In genomic region chr5:177378884-177379883, GRCh38 we compare ENCODE assay signal across 8 cellular contexts. TPM values are rescaled to one million over a fixed set of nuclear protein-coding genes. Genes with fewer than 3 reads are reported as not detected.
DNase-seq lines count a peak whose midpoint lies in the region; ATAC-seq and TF ChIP-seq lines count a peak whose summit lies in the region.

No MANE protein-coding gene starts in this region.

- POLR2A ChIA-PET in activated CD4-positive, alpha-beta T cell treated with anti-CD3 and anti-CD28 coated beads, Interleukin-2, amount 10 ng/mL, durations not matched to agents 7 days and 5 days (lab: Charles Lee), result interaction anchor here (0.6 kb wide), 1 partner anchor 25 kb away, joined by 3 read pairs; no protein-coding TSS in a partner anchor

- no peak overlapping the region for H3K4me3 Mint-ChIP-seq in activated CD4-positive, alpha-beta T cell treated with anti-CD3 and anti-CD28 coated beads, Interleukin-2, amount 10 ng/mL, durations not matched to agents 7 days and 5 days

- TF ChIP-seq POLR2A in heart left ventricle (IDR thresholded peaks at IDR 0.05), result no peak

- H3K27me3 Mint-ChIP-seq in activated CD4-positive, alpha-beta T cell treated with anti-CD3 and anti-CD28 coated beads, Interleukin-2, amount 10 ng/mL, durations not matched to agents 7 days and 5 days, result no peaks in the 10 kb centered on the region

- ATAC-seq in GM18498 (IDR thresholded peaks at IDR 0.05; ENCODE audit: unreplicated experiment), result peak; percentile 48
- peak; percentile 57 for ATAC-seq in HG03060 (IDR thresholded peaks at IDR 0.05; ENCODE audit: low read depth, unreplicated experiment)
- peak; percentile 55 to 80 for ATAC-seq in lower lobe of right lung
- ATAC-seq in heart left ventricle, result no peak
- ATAC-seq in GM18873 (IDR thresholded peaks at IDR 0.05; ENCODE audit: low FRiP score, unreplicated experiment), result no peak

- no peaks in the 10 kb centered on the region for H3K36me3 ChIP-seq in lower lobe of right lung
- no peaks in the 10 kb centered on the region for H3K36me3 ChIP-seq in heart left ventricle

- peak overlapping the region; percentile 69 for H3K27ac Mint-ChIP-seq in activated CD4-positive, alpha-beta T cell treated with anti-CD3 and anti-CD28 coated beads, Interleukin-2, amount 10 ng/mL, durations not matched to agents 7 days and 5 days

- CTCF ChIA-PET in activated CD4-positive, alpha-beta T cell treated with anti-CD3 and anti-CD28 coated beads, Interleukin-2, amount 10 ng/mL, durations not matched to agents 7 days and 5 days (lab: Charles Lee), result interaction anchor here (0.6 to 11.1 kb wide), 14 partner anchors 9 to 359 kb away, joined by 3 to 97 read pairs (median 4); partner anchors contain the start of gene RGS14

- peaks cover 35% of the 10 kb centered on the region for H3K4me1 Mint-ChIP-seq in activated CD4-positive, alpha-beta T cell treated with anti-CD3 and anti-CD28 coated beads, Interleukin-2, amount 10 ng/mL, durations not matched to agents 7 days and 5 days

- H3K27ac ChIP-seq in lower lobe of right lung (no peak overlapping the region), heart left ventricle (no peak overlapping the region)

- intact Hi-C loops in lower lobe of right lung (cut with DNase I) (no loop called here), heart left ventricle (cut with DNase I) (no loop called here)

- no peaks in the 10 kb centered on the region for H3K9me3 Mint-ChIP-seq in activated CD4-positive, alpha-beta T cell treated with anti-CD3 and anti-CD28 coated beads, Interleukin-2, amount 10 ng/mL, durations not matched to agents 7 days and 5 days

- no peaks in the 10 kb centered on the region for H3K9me3 ChIP-seq in lower lobe of right lung
- H3K9me3 ChIP-seq in heart left ventricle, result no peaks in the 10 kb centered on the region

- H3K4me3 ChIP-seq in lower lobe of right lung, result no peak overlapping the region
- no peak overlapping the region for H3K4me3 ChIP-seq in heart left ventricle

- H3K4me1 ChIP-seq in lower lobe of right lung, result no peaks in the 10 kb centered on the region
- H3K4me1 ChIP-seq in heart left ventricle, result no peaks in the 10 kb centered on the region

- DNase-seq in activated CD4-positive, alpha-beta T cell treated with anti-CD3 and anti-CD28 coated beads, Interleukin-2, amount 10 ng/mL, durations not matched to agents 7 days and 5 days, result no peak
- DNase-seq in lower lobe of right lung (no peak), NOMO-1 treated with dmso at 0.1 percent for 144 hours (lab: John Stamatoyannopoulos, UW; ENCODE audit: unreplicated experiment) (no peak), NCI-H226 (no peak), heart left ventricle (no peak)

- peaks cover 4% of the 10 kb centered on the region for H3K36me3 Mint-ChIP-seq in activated CD4-positive, alpha-beta T cell treated with anti-CD3 and anti-CD28 coated beads, Interleukin-2, amount 10 ng/mL, durations not matched to agents 7 days and 5 days (ENCODE audit: low read depth)

- H3K27me3 ChIP-seq in lower lobe of right lung (ENCODE audit: low read depth) (peaks cover 18% of the 10 kb centered on the region), heart left ventricle (peaks cover 0 to 14% (median 0%) of the 10 kb centered on the region in 9 donors)

- no peak for TF ChIP-seq CTCF in lower lobe of right lung (IDR thresholded peaks at IDR 0.05)
- TF ChIP-seq CTCF in heart left ventricle (IDR thresholded peaks at IDR 0.05), result no peak

- WGBS in heart left ventricle, 4 donors, result 82 to 86% (median 84%) methylated on average over 15 of the region's 15 CpGs

RNA-seq across cellular contexts. Expression of gene SLC34A1, which starts 5.0 kb away (rescaled TPM):
- total RNA-seq in activated CD4-positive, alpha-beta T cell treated with anti-CD3 and anti-CD28 coated beads, Interleukin-2, amount 10 ng/mL, durations not matched to agents 7 days and 5 days, result under 1 TPM; 0.12 to 0.27 TPM
- not detected for total RNA-seq in lower lobe of right lung
- not detected for total RNA-seq in heart left ventricle
- polyA plus RNA-seq in heart left ventricle, result not detected

RNA-seq across cellular contexts. Expression of gene PFN3, which starts 21.3 kb away (rescaled TPM):
- not detected for total RNA-seq in activated CD4-positive, alpha-beta T cell treated with anti-CD3 and anti-CD28 coated beads, Interleukin-2, amount 10 ng/mL, durations not matched to agents 7 days and 5 days
- not detected for total RNA-seq in lower lobe of right lung
- not detected for total RNA-seq in heart left ventricle
- not detected for polyA plus RNA-seq in heart left ventricle

RNA-seq across cellular contexts. Expression of gene RGS14, which starts 21.5 kb away (rescaled TPM):
- 100 to 1,000 TPM; 124 to 132 TPM for total RNA-seq in activated CD4-positive, alpha-beta T cell treated with anti-CD3 and anti-CD28 coated beads, Interleukin-2, amount 10 ng/mL, durations not matched to agents 7 days and 5 days
- total RNA-seq in lower lobe of right lung (16.2 TPM), heart left ventricle (10 to 100 TPM in 1 of 9 donors, 1 to 10 TPM in 8; 1.3 to 10.7 (median 2.9) TPM)
- 1 to 10 TPM; 3.7 to 4.9 TPM for polyA plus RNA-seq in heart left ventricle

RNA-seq across cellular contexts. Expression of gene LMAN2, which starts 27.7 kb away (rescaled TPM):
- 100 to 1,000 TPM; 123 to 132 TPM for total RNA-seq in activated CD4-positive, alpha-beta T cell treated with anti-CD3 and anti-CD28 coated beads, Interleukin-2, amount 10 ng/mL, durations not matched to agents 7 days and 5 days
- total RNA-seq in lower lobe of right lung, result 108 TPM
- 100 to 1,000 TPM in 3 of 9 donors, 10 to 100 TPM in 6; 50.2 to 155 (median 63.6) TPM for total RNA-seq in heart left ventricle
- polyA plus RNA-seq in heart left ventricle, result 100 to 1,000 TPM in 1 of 2 donors, 10 to 100 TPM in 1; 43.3 to 313 TPM

RNA-seq across cellular contexts. Expression of gene F12, which starts 30.2 kb away (rescaled TPM):
- total RNA-seq in activated CD4-positive, alpha-beta T cell treated with anti-CD3 and anti-CD28 coated beads, Interleukin-2, amount 10 ng/mL, durations not matched to agents 7 days and 5 days, result under 1 TPM; 0.22 to 0.60 TPM
- 0.80 TPM for total RNA-seq in lower lobe of right lung
- under 1 TPM in 1 of 9 donors, not detected in 8; 0.56 TPM for total RNA-seq in heart left ventricle
- under 1 TPM in 1 of 2 donors, not detected in 1; 0.29 TPM for polyA plus RNA-seq in heart left ventricle

Comparison
In these comparisons a context has a peak if more than half of its experiments do, and no peak if none do; other contexts are left out.
1. ATAC-seq: peak in GM18498 (single experiment), HG03060 (single experiment) and lower lobe of right lung (2 of 2); none in heart left ventricle (0 of 4) and GM18873 (single experiment).